36 cellular contexts compared by ENCODE assay signal in genomic region chr16:86863609-86864008, GRCh38.
"Had no signal": no experiment of that assay in that cellular context is flagged by ENCODE, and none has a peak within 500 bp of the region (broad histone marks: within the 10 kb centered on the region; RNA-seq: fewer than 3 reads in every experiment).

No MANE protein-coding gene starts in this region.

- H3K27me3 ChIP-seq: adrenal gland, body of pancreas, brain microvascular endothelial cell, breast epithelium had no signal

- H3K4me1 Mint-ChIP-seq: activated B cell treated with CpG ODN at 0.5 μM for 24 hours; activated CD4-positive, alpha-beta T cell treated with anti-CD3 and anti-CD28 coated beads, Interleukin-2, amount 10 ng/mL, durations not matched to agents 24 days and 14 days; activated naive CD8-positive, alpha-beta T cell treated with anti-CD3 and anti-CD28 coated beads for 36 hours; activated T-helper 17 cell treated with anti-CD3 and anti-CD28 coated beads, Interleukin-2, amount 50 U/mL, for 72 hours had no signal

- ATAC-seq: activated CD8-positive, alpha-beta T cell treated with anti-CD3 and anti-CD28 coated beads for 36 hours; activated naive CD4-positive, alpha-beta T cell treated with anti-CD3 and anti-CD28 coated beads, Interleukin-2, amount 50 U/mL, for 72 hours; activated T-cell treated with anti-CD3 and anti-CD28 coated beads, Interleukin-2, amount 50 U/mL, for 4 hours; activated T-cell treated with anti-CD3 and anti-CD28 coated beads, Interleukin-2, amount 50 U/mL, for 72 hours; activated T-helper 17 cell treated with anti-CD3 and anti-CD28 coated beads, Interleukin-2, amount 50 U/mL, for 72 hours; body of pancreas had no signal

- H3K27ac Mint-ChIP-seq: activated B cell treated with CpG ODN at 0.5 μM for 24 hours; activated CD4-positive, alpha-beta memory T cell treated with anti-CD3 and anti-CD28 coated beads for 36 hours; activated CD4-positive, alpha-beta T cell treated with anti-CD3 and anti-CD28 coated beads, Interleukin-2, amount 10 ng/mL, durations not matched to agents 24 days and 14 days; activated CD8-positive, alpha-beta T cell treated with anti-CD3 and anti-CD28 coated beads for 36 hours; activated naive CD4-positive, alpha-beta T cell treated with anti-CD3 and anti-CD28 coated beads for 36 hours; activated naive CD4-positive, alpha-beta T cell treated with anti-CD3 and anti-CD28 coated beads, Interleukin-2, amount 50 U/mL, for 72 hours; activated naive CD8-positive, alpha-beta T cell treated with anti-CD3 and anti-CD28 coated beads for 36 hours; activated T-cell treated with anti-CD3 and anti-CD28 coated beads, Interleukin-2, amount 50 U/mL, for 72 hours; activated T-helper 1 cell treated with anti-CD3 and anti-CD28 coated beads, Interleukin-12 subunit alpha, Interleukin-12 subunit beta, Interleukin-2, Interleukin-4 antibody, amounts not matched to agents 30 ng/mL and 10 ng/mL and 1 ng/mL, durations not matched to agents 14 hours and 24 hours and 36 hours; activated T-helper 17 cell treated with anti-CD3 and anti-CD28 coated beads, Interleukin-2, amount 50 U/mL, for 72 hours; T-helper 1 cell treated with Interleukin-12 subunit alpha and Interleukin-12 subunit beta and Interleukin-4 antibody, amounts not matched to agents 30 μg/mL and 1 μg/mL, for 36 hours; T-helper 2 cell treated with Interferon-gamma antibody and Interleukin-4, amounts not matched to agents 5 μg/mL and 100 μg/mL, for 36 hours had no signal

- H3K27me3 Mint-ChIP-seq: activated B cell treated with CpG ODN at 0.5 μM for 24 hours; activated CD4-positive, alpha-beta memory T cell treated with anti-CD3 and anti-CD28 coated beads for 36 hours; activated CD4-positive, alpha-beta T cell treated with anti-CD3 and anti-CD28 coated beads, Interleukin-2, amount 10 ng/mL, durations not matched to agents 24 days and 14 days; activated CD8-positive, alpha-beta T cell treated with anti-CD3 and anti-CD28 coated beads for 36 hours; activated naive CD8-positive, alpha-beta T cell treated with anti-CD3 and anti-CD28 coated beads for 36 hours had no signal

- H3K27ac ChIP-seq: adrenal gland, body of pancreas, brain microvascular endothelial cell, breast epithelium, VCaP had no signal

- H3K4me1 ChIP-seq: adrenal gland, body of pancreas, breast epithelium had no signal

- FAIRE-seq: astrocyte, TTC549 had no signal

- H3K36me3 Mint-ChIP-seq: activated CD4-positive, alpha-beta memory T cell treated with anti-CD3 and anti-CD28 coated beads for 36 hours; activated naive CD4-positive, alpha-beta T cell treated with anti-CD3 and anti-CD28 coated beads, Interleukin-2, amount 50 U/mL, for 72 hours; activated naive CD8-positive, alpha-beta T cell treated with anti-CD3 and anti-CD28 coated beads for 36 hours had no signal

- H3K9me3 ChIP-seq: adrenal gland, body of pancreas, breast epithelium had no signal

- H3K36me3 ChIP-seq: adrenal gland, brain microvascular endothelial cell, breast epithelium had no signal

- H3K9me3 Mint-ChIP-seq: activated CD8-positive, alpha-beta T cell treated with anti-CD3 and anti-CD28 coated beads for 36 hours; activated naive CD4-positive, alpha-beta T cell treated with anti-CD3 and anti-CD28 coated beads, Interleukin-2, amount 50 U/mL, for 72 hours; activated naive CD8-positive, alpha-beta T cell treated with anti-CD3 and anti-CD28 coated beads for 36 hours; T-helper 2 cell treated with Interferon-gamma antibody and Interleukin-4, amounts not matched to agents 5 μg/mL and 100 μg/mL, for 36 hours had no signal

- H3K4me3 Mint-ChIP-seq: activated B cell treated with CpG ODN at 0.5 μM for 24 hours; activated CD4-positive, alpha-beta memory T cell treated with anti-CD3 and anti-CD28 coated beads for 36 hours; activated CD4-positive, alpha-beta T cell treated with anti-CD3 and anti-CD28 coated beads, Interleukin-2, amount 10 ng/mL, durations not matched to agents 24 days and 14 days; activated CD8-positive, alpha-beta T cell treated with anti-CD3 and anti-CD28 coated beads for 36 hours; activated naive CD4-positive, alpha-beta T cell treated with anti-CD3 and anti-CD28 coated beads for 36 hours; activated naive CD8-positive, alpha-beta T cell treated with anti-CD3 and anti-CD28 coated beads for 36 hours; activated T-cell treated with anti-CD3 and anti-CD28 coated beads, Interleukin-2, amount 50 U/mL, for 4 hours; activated T-cell treated with anti-CD3 and anti-CD28 coated beads, Interleukin-2, amount 50 U/mL, for 72 hours; activated T-helper 1 cell treated with anti-CD3 and anti-CD28 coated beads, Interleukin-12 subunit alpha, Interleukin-12 subunit beta, Interleukin-2, Interleukin-4 antibody, amounts not matched to agents 30 ng/mL and 10 ng/mL and 1 ng/mL, durations not matched to agents 14 hours and 24 hours and 36 hours; activated T-helper 17 cell treated with anti-CD3 and anti-CD28 coated beads, Interleukin-2, amount 50 U/mL, for 72 hours; T-helper 1 cell treated with Interleukin-12 subunit alpha and Interleukin-12 subunit beta and Interleukin-4 antibody, amounts not matched to agents 30 μg/mL and 1 μg/mL, for 36 hours; T-helper 2 cell treated with Interferon-gamma antibody and Interleukin-4, amounts not matched to agents 5 μg/mL and 100 μg/mL, for 36 hours had no signal

- H3K4me3 ChIP-seq: adrenal gland, body of pancreas, breast epithelium had no signal

- DNase-seq: activated B cell treated with CpG ODN at 0.5 μM for 24 hours; activated CD4-positive, alpha-beta memory T cell treated with anti-CD3 and anti-CD28 coated beads for 36 hours; activated CD4-positive, alpha-beta T cell treated with anti-CD3 and anti-CD28 coated beads for 4 hours; activated CD4-positive, alpha-beta T cell treated with anti-CD3 and anti-CD28 coated beads, Interleukin-2, amount 10 ng/mL, durations not matched to agents 24 days and 14 days; activated CD4-positive, alpha-beta T cell treated with anti-CD3 and anti-CD28 coated beads, Interleukin-2, amount 50 U/mL, for 1 hour; activated CD4-positive, alpha-beta T cell treated with anti-CD3 and anti-CD28 coated beads, Interleukin-2, amount 50 U/mL, for 4 hours; activated CD4-positive, CD25-positive, alpha-beta regulatory T cell treated with anti-CD3 and anti-CD28 coated beads, Interleukin-2, amount 50 U/mL, for 72 hours; activated CD8-positive, alpha-beta memory T cell treated with anti-CD3 and anti-CD28 coated beads, Interleukin-2, amount 50 U/mL, for 4 hours; activated CD8-positive, alpha-beta T cell treated with anti-CD3 and anti-CD28 coated beads for 36 hours; activated effector memory CD4-positive, alpha-beta T cell treated with anti-CD3 and anti-CD28 coated beads, Interleukin-2, amount 50 U/mL, for 16 hours; activated gamma-delta T cell treated with Interleukin-2 at 50 U/mL for 16 hours; activated naive CD4-positive, alpha-beta T cell; activated naive CD4-positive, alpha-beta T cell treated with anti-CD3 and anti-CD28 coated beads for 36 hours; activated naive CD4-positive, alpha-beta T cell treated with anti-CD3 and anti-CD28 coated beads, Interleukin-2, amount 50 U/mL, for 16 hours; activated naive CD8-positive, alpha-beta T cell treated with anti-CD3 and anti-CD28 coated beads for 36 hours; activated T-cell treated with anti-CD3 and anti-CD28 coated beads for 4 hours; activated T-cell treated with anti-CD3 and anti-CD28 coated beads, Interleukin-2, amount 50 U/mL, for 1 hour; activated T-cell treated with anti-CD3 and anti-CD28 coated beads, Interleukin-2, amount 50 U/mL, for 4 hours; activated T-cell treated with anti-CD3 and anti-CD28 coated beads, Interleukin-2, amount 50 U/mL, for 72 hours; adrenal gland; amniotic stem cell; body of pancreas; brain microvascular endothelial cell; central memory CD4-positive, alpha-beta T cell; T-helper 1 cell; T-helper 2 cell; T-helper 9 cell had no signal
